In the genomic region with DNA sequence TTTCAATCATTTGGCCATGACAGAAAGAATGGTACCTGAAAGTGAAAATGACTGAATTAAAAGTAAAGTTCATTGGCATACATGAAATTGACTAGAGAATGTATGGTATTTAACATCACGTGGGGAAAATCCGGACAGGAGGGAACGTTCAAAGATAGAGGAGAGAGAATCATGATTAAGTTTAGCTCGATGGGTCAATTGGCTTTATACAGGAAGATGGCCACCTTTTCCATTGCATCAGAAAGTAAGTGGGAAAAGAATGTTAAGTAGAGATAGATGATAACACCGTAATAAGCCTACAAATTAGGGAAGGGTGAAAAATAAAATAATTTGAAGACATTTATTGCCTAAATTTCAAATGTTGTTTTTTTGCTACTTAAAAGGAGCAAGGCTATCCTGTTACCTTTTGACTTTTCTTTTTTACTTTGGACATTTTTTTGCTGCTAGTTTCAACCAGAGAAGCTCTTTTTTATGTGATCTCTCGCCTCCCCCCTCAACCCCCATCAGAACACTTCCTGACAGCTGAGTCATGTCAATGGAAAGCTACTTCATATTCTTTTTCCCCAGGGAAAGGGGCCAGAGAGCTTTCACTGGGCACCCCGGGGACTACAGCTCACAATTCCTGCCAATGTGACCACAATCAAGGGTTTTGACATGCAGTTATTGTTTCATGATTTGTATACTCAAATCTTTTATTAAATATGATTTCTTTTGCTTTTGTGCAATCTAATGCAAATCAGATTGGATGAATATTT, we compare ENCODE assay signal across 9 cellular contexts. TPM values are rescaled to one million over a fixed set of nuclear protein-coding genes. Genes with fewer than 3 reads are reported as not detected.
A peak's percentile ranks its signal among the peaks of the same experiment; 100 is the strongest.
DNase-seq lines count a peak whose midpoint lies in the region; ATAC-seq and TF ChIP-seq lines count a peak whose summit lies in the region.
"Had no signal": no experiment of that assay in that cellular context is flagged by ENCODE, and none has a peak within 500 bp of the region (broad histone marks: within the 10 kb centered on the region; RNA-seq: fewer than 3 reads in every experiment).

No MANE protein-coding gene starts in this region.

- H3K4ac ChIP-seq in IMR-90 (ENCODE audit: low read depth, low read length) = peak overlapping the region; percentile 79; the same call in 1 of the 2 replicates

- dilution Hi-C loops in IMR-90 (cut with HindIII; ENCODE audit: low sequenced_read_pairs, unreplicated experiment) = no loop called here

- WGBS in IMR-90 (ENCODE audit: extremely low coverage in 2 of 2, insufficient read length in 1 of 2), 2 experiments = 11% methylated on average over 1 of the region's 7 CpGs; no CpG with 5 or more reads in 1 of the 2 experiments

- H3K4me3 ChIP-seq in IMR-90 (ENCODE audit: insufficient read depth, low read depth, low read length) (no peak overlapping the region), brain microvascular endothelial cell (ENCODE audit: low read depth, low read length) (no peak overlapping the region), PC-9 (no peak overlapping the region)

- POLR2A ChIA-PET in IMR-90 (lab: Charles Lee; ENCODE audit: unreplicated experiment) (no interaction called here), PC-9 (lab: Charles Lee; ENCODE audit: unreplicated experiment) (interaction anchor here (0.5 kb wide), 1 partner anchor 73 kb away, joined by 3 read pairs; no protein-coding TSS in a partner anchor)

- peak overlapping the region; percentile 84; the same call in 1 of the 2 replicates for H2AK5ac ChIP-seq in IMR-90 (ENCODE audit: low read depth, low read length)

- H3K4me1 ChIP-seq in IMR-90 (ENCODE audit: control insufficient read depth, insufficient read depth, low read length) (peaks cover 2% of the 10 kb centered on the region; the same call in 1 of the 2 replicates), PC-9 (replicated peaks; ENCODE audit: insufficient read depth) (no peaks in the 10 kb centered on the region)

- H3K36me3 ChIP-seq in IMR-90 (ENCODE audit: control insufficient read depth, insufficient read depth, low read length) = no peaks in the 10 kb centered on the region
- H3K36me3 ChIP-seq in brain microvascular endothelial cell (replicated peaks) = no peaks in the 10 kb centered on the region
- H3K36me3 ChIP-seq in PC-9 (ENCODE audit: low read depth) = no peaks in the 10 kb centered on the region

- H3K9me2 ChIP-seq in PC-9 (ENCODE audit: insufficient read depth) = no peaks in the 10 kb centered on the region

- H3K18ac ChIP-seq in IMR-90 (ENCODE audit: low read depth, low read length) = peak overlapping the region; percentile 49

- H3K9me1 ChIP-seq in IMR-90 (ENCODE audit: insufficient read depth, low read length) = peaks cover 4% of the 10 kb centered on the region; the same call in 1 of the 2 replicates

- H4K91ac ChIP-seq in IMR-90 (ENCODE audit: insufficient read depth, low read depth, low read length) = peak overlapping the region; percentile 35; the same call in 1 of the 2 replicates

- TF ChIP-seq CTCF in AG09319 (IDR thresholded peaks at IDR 0.05; ENCODE audit: low read depth, low read length) = no peak
- TF ChIP-seq CTCF in IMR-90 (conservative IDR thresholded peaks at IDR 0.05; ENCODE audit: low read depth, low read length) = no peak
- no peak for TF ChIP-seq CTCF in brain microvascular endothelial cell (IDR thresholded peaks at IDR 0.05; ENCODE audit: low read depth, low read length, missing control alignments)
- no peak for TF ChIP-seq CTCF in PC-9 (conservative IDR thresholded peaks at IDR 0.05)

- no peak overlapping the region for H3K23ac ChIP-seq in IMR-90 (ENCODE audit: low read depth, low read length)

- no peaks in the 10 kb centered on the region for H3K79me2 ChIP-seq in PC-9 (ENCODE audit: low read depth)

- BruUV-seq in IMR-90 (replicated peaks; lab: Mats Ljungman, UMichigan) = no TSS peak
- BruUV-seq in PC-9 (replicated peaks; lab: Mats Ljungman, UMichigan) = no TSS peak

- no peak overlapping the region for H3K9ac ChIP-seq in IMR-90 (ENCODE audit: low read depth, low read length)

- TF ChIP-seq POLR2A in IMR-90 (IDR thresholded peaks at IDR 0.05; ENCODE audit: low read depth, low read length) = no peak

- H3K27me3 ChIP-seq in IMR-90 (ENCODE audit: control insufficient read depth, insufficient read depth, low read length) = no peaks in the 10 kb centered on the region
- H3K27me3 ChIP-seq in brain microvascular endothelial cell (replicated peaks) = no peaks in the 10 kb centered on the region
- H3K27me3 ChIP-seq in PC-9 (ENCODE audit: insufficient read depth, low read depth) = no peaks in the 10 kb centered on the region

- peak overlapping the region; percentile 74 to 81 for H4K8ac ChIP-seq in IMR-90 (ENCODE audit: low read depth in 2 of 2, low read length in 2 of 2)

- H3K4me2 ChIP-seq in IMR-90 (ENCODE audit: low read depth, low read length) (peak overlapping the region; percentile 66), PC-9 (no peak overlapping the region)

- peak overlapping the region; percentile 15 for H2AK9ac ChIP-seq in IMR-90 (replicated peaks; ENCODE audit: low read depth, low read length, poor library complexity)

- in situ Hi-C loops in IMR-90 (cut with MboI; ENCODE audit: low sequenced_read_pairs) = no loop called here
- in situ Hi-C loops in brain microvascular endothelial cell (cut with HindIII; ENCODE audit: low pct_ligation_motif_present, low sequenced_read_pairs) = no loop called here

- DNase-seq in AG09319 (ENCODE audit: extremely low read depth, low read depth) (peak; percentile 57), IMR-90 (peak; percentile 83), brain microvascular endothelial cell (peak; percentile 95), left kidney (ENCODE audit: low read depth, low spot score) (peak; percentile 12), PC-9 (no peak), NOMO-1 treated with DMSO at 0.1 percent for 48 hours (lab: John Stamatoyannopoulos, UW; ENCODE audit: unreplicated experiment) (no peak), SKM-1 treated with dmso at 0.1 percent for 144 hours (lab: John Stamatoyannopoulos, UW; ENCODE audit: unreplicated experiment) (no peak)
- DNase-seq: H9 had no signal

- CTCF ChIA-PET in IMR-90 (lab: Yijun Ruan, JAX) (interaction anchor here (0.7 to 1.0 kb wide), 3 partner anchors 20 to 51 kb away, joined by 3 read pairs; no protein-coding TSS in a partner anchor), PC-9 (lab: Charles Lee) (no interaction called here)

- H3F3A ChIP-seq in PC-9 (ENCODE audit: insufficient read depth, low read depth) = no peaks in the 10 kb centered on the region

- TF ChIP-seq RAD21 in IMR-90 (IDR thresholded peaks at IDR 0.05; ENCODE audit: low read length) = no peak

- no peaks in the 10 kb centered on the region; a peak in 1 of 4 replicates for H3K79me1 ChIP-seq in IMR-90 (ENCODE audit: low read depth in 1 of 2, low read length in 2 of 2)

- H4K5ac ChIP-seq in IMR-90 (ENCODE audit: low read depth, low read length) = peak overlapping the region; percentile 67; the same call in 1 of the 2 replicates

- H3K9me3 ChIP-seq in IMR-90 (ENCODE audit: control insufficient read depth, insufficient read depth, low read length) = no peaks in the 10 kb centered on the region
- H3K9me3 ChIP-seq in PC-9 (ENCODE audit: insufficient read depth, low read depth) = no peaks in the 10 kb centered on the region

- H2BK15ac ChIP-seq in IMR-90 (ENCODE audit: low read depth, low read length) = peak overlapping the region; percentile 49; the same call in 1 of the 3 replicates

- H4K20me1 ChIP-seq in IMR-90 (ENCODE audit: insufficient read depth, low read length) (no peaks in the 10 kb centered on the region), PC-9 (ENCODE audit: insufficient read depth) (no peaks in the 10 kb centered on the region)

- peak overlapping the region; percentile 69 for H2BK5ac ChIP-seq in IMR-90 (ENCODE audit: low read depth, low read length, poor library complexity, severe bottlenecking)

- H2BK20ac ChIP-seq in IMR-90 (ENCODE audit: low read depth, low read length) = peak overlapping the region; percentile 98

- peak overlapping the region; percentile 90 for H2BK120ac ChIP-seq in IMR-90 (ENCODE audit: low read depth, low read length)

- H2AFZ ChIP-seq in IMR-90 (replicated peaks; ENCODE audit: low read length, poor library complexity) = no peak overlapping the region
- H2AFZ ChIP-seq in PC-9 = no peak overlapping the region

- intact Hi-C loops in IMR-90 (cut with micrococcal nuclease) (no loop called here), PC-9 (cut with micrococcal nuclease; ENCODE audit: unreplicated experiment) (no loop called here)

- H3K14ac ChIP-seq in IMR-90 (replicated peaks; ENCODE audit: low read depth, low read length) = peak overlapping the region; percentile 73; the same call in 1 of the 2 replicates

- 0 out of 2 replicates have a peak overlapping the region, but pooled peaks have one; percentile 32 for H3K56ac ChIP-seq in IMR-90 (ENCODE audit: extremely low read depth, insufficient read depth, low read length)

- peak; percentile 33; the same call in 1 of the 2 replicates for ATAC-seq in IMR-90 (ENCODE audit: low read depth)
- ATAC-seq in GM19463 (IDR thresholded peaks at IDR 0.05; ENCODE audit: unreplicated experiment) = no peak

- H3K27ac ChIP-seq in IMR-90 (ENCODE audit: insufficient read depth, low read length) (peak overlapping the region; percentile 67; the same call in 1 of the 2 replicates), brain microvascular endothelial cell (peak overlapping the region; percentile 91), PC-9 (no peak overlapping the region)

TF ChIP-seq in IMR-90, 13 proteins besides CTCF, POLR2A, EP300 and RAD21 (continues in another document):
- TF ChIP-seq, protein P1, sequence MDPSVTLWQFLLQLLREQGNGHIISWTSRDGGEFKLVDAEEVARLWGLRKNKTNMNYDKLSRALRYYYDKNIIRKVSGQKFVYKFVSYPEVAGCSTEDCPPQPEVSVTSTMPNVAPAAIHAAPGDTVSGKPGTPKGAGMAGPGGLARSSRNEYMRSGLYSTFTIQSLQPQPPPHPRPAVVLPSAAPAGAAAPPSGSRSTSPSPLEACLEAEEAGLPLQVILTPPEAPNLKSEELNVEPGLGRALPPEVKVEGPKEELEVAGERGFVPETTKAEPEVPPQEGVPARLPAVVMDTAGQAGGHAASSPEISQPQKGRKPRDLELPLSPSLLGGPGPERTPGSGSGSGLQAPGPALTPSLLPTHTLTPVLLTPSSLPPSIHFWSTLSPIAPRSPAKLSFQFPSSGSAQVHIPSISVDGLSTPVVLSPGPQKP (IDR thresholded peaks at IDR 0.05; ENCODE audit: borderline replicate concordance, low read depth, low read length) = no peak
- TF ChIP-seq MAFK (IDR thresholded peaks at IDR 0.05; ENCODE audit: low read depth, low read length) (no peak), CHD1 (IDR thresholded peaks at IDR 0.05; ENCODE audit: low read depth, low read length) (no peak)

RNA-seq across cellular contexts. Expression of gene CCDC102B, which starts 0.8 kb away (rescaled TPM):
- total RNA-seq in IMR-90 (2012; rRNA removed) (0.54 and 1.7 TPM in 2 replicates), PC-9 (2021) (1.9 and 2.3 TPM in 2 replicates)
- 0.67 and 1.4 TPM in 2 replicates for polyA plus RNA-seq in IMR-90 (2012; rRNA removed)
- 0.11 and 0.12 TPM in 2 replicates for polyA plus RNA-seq in IMR-90 (2012; cell fraction: cytosol; rRNA removed)
- polyA plus RNA-seq in IMR-90 (2012; cell fraction: nucleus; rRNA removed; ENCODE audit: low replicate concordance) = 0.27 and 2.2 TPM in 2 replicates

Comparison
In these comparisons a context has a peak if more than half of its experiments do, and no peak if none do; other contexts are left out.
1. DNase-seq: peak in AG09319 (single experiment), IMR-90 (single experiment), brain microvascular endothelial cell (single experiment) and left kidney (single experiment); none in PC-9 (0 of 2), NOMO-1 treated with DMSO at 0.1 percent for 48 hours (single experiment) and SKM-1 treated with dmso at 0.1 percent for 144 hours (single experiment).